ENCODE assay signal across 1 cellular context in genomic region chr3:77038468-77038927, GRCh38.
TF ChIP-seq lines count a peak whose summit lies in the region.

No MANE protein-coding gene starts in this region.

TF ChIP-seq in GM23338, 12 proteins besides CTCF, POLR2A, EP300 and RAD21 (continued from another document):
- TF ChIP-seq REST (IDR thresholded peaks at IDR 0.05; ENCODE audit: unreplicated experiment): no peak
- no peak for TF ChIP-seq ZNF114 (CRISPR knock-in tag; IDR thresholded peaks at IDR 0.05)
